In genomic region chr16:57735755-57736418, GRCh38 we compare ENCODE assay signal across 8 cellular contexts. TPM values are rescaled to one million over a fixed set of nuclear protein-coding genes. Genes with fewer than 3 reads are reported as not detected.
DNase-seq lines count a peak whose midpoint lies in the region; ATAC-seq and TF ChIP-seq lines count a peak whose summit lies in the region.

A gene with protein sequence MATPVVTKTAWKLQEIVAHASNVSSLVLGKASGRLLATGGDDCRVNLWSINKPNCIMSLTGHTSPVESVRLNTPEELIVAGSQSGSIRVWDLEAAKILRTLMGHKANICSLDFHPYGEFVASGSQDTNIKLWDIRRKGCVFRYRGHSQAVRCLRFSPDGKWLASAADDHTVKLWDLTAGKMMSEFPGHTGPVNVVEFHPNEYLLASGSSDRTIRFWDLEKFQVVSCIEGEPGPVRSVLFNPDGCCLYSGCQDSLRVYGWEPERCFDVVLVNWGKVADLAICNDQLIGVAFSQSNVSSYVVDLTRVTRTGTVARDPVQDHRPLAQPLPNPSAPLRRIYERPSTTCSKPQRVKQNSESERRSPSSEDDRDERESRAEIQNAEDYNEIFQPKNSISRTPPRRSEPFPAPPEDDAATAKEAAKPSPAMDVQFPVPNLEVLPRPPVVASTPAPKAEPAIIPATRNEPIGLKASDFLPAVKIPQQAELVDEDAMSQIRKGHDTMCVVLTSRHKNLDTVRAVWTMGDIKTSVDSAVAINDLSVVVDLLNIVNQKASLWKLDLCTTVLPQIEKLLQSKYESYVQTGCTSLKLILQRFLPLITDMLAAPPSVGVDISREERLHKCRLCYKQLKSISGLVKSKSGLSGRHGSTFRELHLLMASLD (plus strand): TSS chr16:57735770. CDS start chr16:57737244, 1,474 bp downstream.

- WGBS in heart right ventricle, 2 donors = 1% methylated on average over 35 of the region's 35 CpGs

- H3K36me3 Mint-ChIP-seq in activated CD8-positive, alpha-beta T cell treated with anti-CD3 and anti-CD28 coated beads, Interleukin-2, amount 10 ng/mL, durations not matched to agents 7 days and 5 days (ENCODE audit: low read depth) = peaks cover 17% of the 10 kb centered on the region

- POLR2A ChIA-PET in activated CD8-positive, alpha-beta T cell treated with anti-CD3 and anti-CD28 coated beads, Interleukin-2, amount 10 ng/mL, durations not matched to agents 7 days and 5 days (lab: Charles Lee) = interaction anchor here (0.5 to 1.7 kb wide), 16 partner anchors 10 to 883 kb away, joined by 3 to 6 read pairs (median 3); partner anchors contain the start of genes ADGRG5 and CFAP20

- peak within 1 kb of the TSS; percentile 90 for H3K4me3 Mint-ChIP-seq in activated CD8-positive, alpha-beta T cell treated with anti-CD3 and anti-CD28 coated beads, Interleukin-2, amount 10 ng/mL, durations not matched to agents 7 days and 5 days

- peak; percentile 16 for ATAC-seq in HG02884 (IDR thresholded peaks at IDR 0.05; ENCODE audit: unreplicated experiment)
- ATAC-seq in activated CD8-positive, alpha-beta T cell treated with anti-CD3 and anti-CD28 coated beads, Interleukin-2, amount 10 ng/mL, durations not matched to agents 7 days and 5 days = no peak
- ATAC-seq in heart right ventricle = peak in 1 of 8 donors; percentile 2
- ATAC-seq in GM19452 (IDR thresholded peaks at IDR 0.05; ENCODE audit: unreplicated experiment) = no peak

- H3K4me3 ChIP-seq in heart right ventricle (peak within 1 kb of the TSS; percentile 70 to 94 (median 80)), retinal pigment epithelial cell (ENCODE audit: low read length) (peak within 1 kb of the TSS; percentile 82)

- H3K27ac ChIP-seq in heart right ventricle = peak within 1 kb of the TSS; percentile 83 to 96 (median 91)

- H3K36me3 ChIP-seq in heart right ventricle = peaks cover 0 to 15% (median 0%) of the 10 kb centered on the region in 9 donors

- H3K27me3 Mint-ChIP-seq in activated CD8-positive, alpha-beta T cell treated with anti-CD3 and anti-CD28 coated beads, Interleukin-2, amount 10 ng/mL, durations not matched to agents 7 days and 5 days (ENCODE audit: low read depth) = no peaks in the 10 kb centered on the region

- H3K9me3 ChIP-seq in heart right ventricle = peaks cover 0 to 7% (median 0%) of the 10 kb centered on the region in 11 donors

- intact Hi-C loops in heart right ventricle (cut with DNase I) = loop anchor here in 1 of 10 donors (2.0 kb wide), 1 partner anchor 67 kb away; the partner anchor contains the start of gene KIFC3

- peaks cover 5% of the 10 kb centered on the region for H3K9me3 Mint-ChIP-seq in activated CD8-positive, alpha-beta T cell treated with anti-CD3 and anti-CD28 coated beads, Interleukin-2, amount 10 ng/mL, durations not matched to agents 7 days and 5 days (ENCODE audit: insufficient read depth)

- TF ChIP-seq CTCF in heart right ventricle (IDR thresholded peaks at IDR 0.05) (no peak), retinal pigment epithelial cell (conservative IDR thresholded peaks at IDR 0.05; ENCODE audit: low read depth, low read length) (no peak)

- H3K4me1 Mint-ChIP-seq in activated CD8-positive, alpha-beta T cell treated with anti-CD3 and anti-CD28 coated beads, Interleukin-2, amount 10 ng/mL, durations not matched to agents 7 days and 5 days (ENCODE audit: low read depth) = peaks cover 33% of the 10 kb centered on the region

- no peaks in the 10 kb centered on the region for H3K27me3 ChIP-seq in heart right ventricle

- peak within 1 kb of the TSS; percentile 94 for H3K27ac Mint-ChIP-seq in activated CD8-positive, alpha-beta T cell treated with anti-CD3 and anti-CD28 coated beads, Interleukin-2, amount 10 ng/mL, durations not matched to agents 7 days and 5 days

- peaks cover 11 to 27% (median 19%) of the 10 kb centered on the region in 9 donors for H3K4me1 ChIP-seq in heart right ventricle

- DNase-seq in COLO668 (lab: John Stamatoyannopoulos, UW; ENCODE audit: unreplicated experiment) (peak; percentile 40), heart right ventricle (no peak), retinal pigment epithelial cell (ENCODE audit: low read depth) (no peak), NCI-H345 treated with DMSO at 0.1 percent for 48 hours (lab: John Stamatoyannopoulos, UW; ENCODE audit: unreplicated experiment) (no peak), AML-193 (lab: John Stamatoyannopoulos, UW) (no peak)
- DNase-seq in activated CD8-positive, alpha-beta T cell treated with anti-CD3 and anti-CD28 coated beads, Interleukin-2, amount 10 ng/mL, durations not matched to agents 7 days and 5 days = peak; percentile 31

- CTCF ChIA-PET in activated CD8-positive, alpha-beta T cell treated with anti-CD3 and anti-CD28 coated beads, Interleukin-2, amount 10 ng/mL, durations not matched to agents 7 days and 5 days (lab: Charles Lee) = interaction anchor here (0.9 to 3.4 kb wide), 19 partner anchors 9 to 274 kb away, joined by 3 to 26 read pairs (median 3); partner anchors contain the start of gene POLR2C

RNA-seq across cellular contexts. Expression of the gene that starts here (rescaled TPM):
- 10 to 100 TPM; 36.3 to 36.7 TPM for total RNA-seq in activated CD8-positive, alpha-beta T cell treated with anti-CD3 and anti-CD28 coated beads, Interleukin-2, amount 10 ng/mL, durations not matched to agents 7 days and 5 days
- total RNA-seq in heart right ventricle = 10 to 100 TPM in 7 of 10 donors, 1 to 10 TPM in 3; 9.0 to 14.0 (median 11.0) TPM
- 10 to 100 TPM in 1 of 2 donors, 1 to 10 TPM in 1; 9.8 to 15.1 TPM for polyA plus RNA-seq in heart right ventricle

Comparison
In these comparisons a context has a peak if more than half of its experiments do, and no peak if none do; other contexts are left out.
1. DNase-seq: peak in COLO668 (single experiment) and activated CD8-positive, alpha-beta T cell treated with anti-CD3 and anti-CD28 coated beads, Interleukin-2, amount 10 ng/mL, durations not matched to agents 7 days and 5 days (single experiment); none in heart right ventricle (0 of 2), retinal pigment epithelial cell (single experiment), NCI-H345 treated with DMSO at 0.1 percent for 48 hours (single experiment) and AML-193 (0 of 2).